Comparison of ENCODE assay signal across 8 cellular contexts in the genomic region with DNA sequence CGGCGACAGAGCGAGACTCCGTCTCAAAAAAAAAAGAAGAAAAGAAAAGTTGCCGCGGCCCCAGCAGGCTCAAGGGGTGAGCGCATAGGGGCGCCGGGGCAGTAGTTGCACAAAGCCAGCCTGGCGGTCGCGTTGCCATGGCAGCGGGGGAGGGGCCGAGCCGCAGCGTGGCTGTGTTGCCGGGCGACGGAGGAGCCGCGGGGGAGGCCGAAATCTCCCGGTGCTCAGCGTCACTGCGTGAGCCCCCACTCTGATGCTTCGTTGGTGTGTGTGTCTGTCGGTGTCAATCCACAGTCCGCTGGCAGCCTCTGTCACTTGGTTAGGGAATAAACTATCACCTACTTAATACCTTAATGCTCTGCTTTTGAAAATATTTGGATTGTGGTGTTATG.
A peak's percentile ranks its signal among the peaks of the same experiment; 100 is the strongest.
DNase-seq lines count a peak whose midpoint lies in the region; ATAC-seq and TF ChIP-seq lines count a peak whose summit lies in the region.

No MANE protein-coding gene starts in this region.

- H3K36me3 ChIP-seq in Caco-2 (ENCODE audit: control insufficient read depth, insufficient read depth, low read length) (0 out of 2 replicates have a peak, but pooled peaks cover under 1% of the 10 kb centered on the region), HUES48 (ENCODE audit: control insufficient read depth, insufficient read depth, low read length) (no peaks in the 10 kb centered on the region), cardiac muscle cell (no peaks in the 10 kb centered on the region), thoracic aorta (no peaks in the 10 kb centered on the region)

- ATAC-seq in GM21447 (IDR thresholded peaks at IDR 0.05; ENCODE audit: unreplicated experiment): peak; percentile 89
- ATAC-seq in SK-N-SH treated with all-trans-retinoic acid at 6 μM for 48 hours: peak; percentile 85
- peak; percentile 66 for ATAC-seq in thoracic aorta (ENCODE audit: insufficient number of reproducible peaks, low FRiP score, low read depth)

- H3K4me1 ChIP-seq in Caco-2 (no peaks in the 10 kb centered on the region), HUES48 (ENCODE audit: control insufficient read depth, insufficient read depth, low read length) (peaks cover 8% of the 10 kb centered on the region), cardiac muscle cell (ENCODE audit: low read depth) (no peaks in the 10 kb centered on the region), thoracic aorta (ENCODE audit: control insufficient read depth in 1 of 2, low read depth in 2 of 2) (no peaks in the 10 kb centered on the region)

- intact Hi-C loops in Caco-2 (cut with micrococcal nuclease; ENCODE audit: unreplicated experiment): no loop called here

- no TSS peak for BruUV-seq in Caco-2 (replicated peaks; lab: Mats Ljungman, UMichigan)

- no peak for TF ChIP-seq CTCF in Caco-2 (IDR thresholded peaks at IDR 0.05; ENCODE audit: insufficient read depth in 1 of 2, low read depth in 1 of 2, low read length in 1 of 2, severe bottlenecking in 1 of 2, unreplicated experiment in 1 of 2)
- no peak for TF ChIP-seq CTCF in cardiac muscle cell (IDR thresholded peaks at IDR 0.05; ENCODE audit: low read depth, low read length)
- TF ChIP-seq CTCF in osteocyte (IDR thresholded peaks at IDR 0.05): no peak
- TF ChIP-seq CTCF in thoracic aorta (IDR thresholded peaks at IDR 0.05): no peak

- H3K9me3 ChIP-seq in Caco-2 (no peaks in the 10 kb centered on the region), HUES48 (ENCODE audit: control insufficient read depth, insufficient read depth, low read length) (no peaks in the 10 kb centered on the region), cardiac muscle cell (ENCODE audit: low read depth) (no peaks in the 10 kb centered on the region), thoracic aorta (no peaks in the 10 kb centered on the region)

- H3K4me3 ChIP-seq in Caco-2 (ENCODE audit: low read depth, low read length) (peak overlapping the region; percentile 59), HUES48 (ENCODE audit: low read depth, low read length) (peak overlapping the region; percentile 76), cardiac muscle cell (peak overlapping the region; percentile 63), thoracic aorta (peak overlapping the region; percentile 87)

- POLR2A ChIA-PET in Caco-2 (lab: Charles Lee): no interaction called here

- H3K36me3 Mint-ChIP-seq in Caco-2 (ENCODE audit: insufficient read depth, unreplicated experiment): peaks cover 9% of the 10 kb centered on the region
- H3K36me3 Mint-ChIP-seq in activated naive CD8-positive, alpha-beta T cell treated with anti-CD3 and anti-CD28 coated beads for 36 hours: no peaks in the 10 kb centered on the region
- no peaks in the 10 kb centered on the region for H3K36me3 Mint-ChIP-seq in osteocyte (ENCODE audit: unreplicated experiment)

- CTCF ChIA-PET in Caco-2 (lab: Charles Lee): interaction anchor here (0.9 kb wide), 1 partner anchor 20 kb away, joined by 3 read pairs; no protein-coding TSS in a partner anchor

- H3K27ac Mint-ChIP-seq in Caco-2 (ENCODE audit: unreplicated experiment) (peak overlapping the region; percentile 88), osteocyte (ENCODE audit: unreplicated experiment) (peak overlapping the region; percentile 43)
- peak overlapping the region; percentile 31 for H3K27ac Mint-ChIP-seq in activated naive CD8-positive, alpha-beta T cell treated with anti-CD3 and anti-CD28 coated beads for 36 hours

- peaks cover 15% of the 10 kb centered on the region for H3K4me1 Mint-ChIP-seq in Caco-2 (ENCODE audit: low read depth, unreplicated experiment)
- H3K4me1 Mint-ChIP-seq in activated naive CD8-positive, alpha-beta T cell treated with anti-CD3 and anti-CD28 coated beads for 36 hours: peaks cover 13% of the 10 kb centered on the region
- peaks cover 11% of the 10 kb centered on the region for H3K4me1 Mint-ChIP-seq in osteocyte (ENCODE audit: unreplicated experiment)

- H3K9me3 Mint-ChIP-seq in Caco-2 (ENCODE audit: unreplicated experiment) (no peaks in the 10 kb centered on the region), osteocyte (ENCODE audit: unreplicated experiment) (no peaks in the 10 kb centered on the region)
- no peaks in the 10 kb centered on the region for H3K9me3 Mint-ChIP-seq in activated naive CD8-positive, alpha-beta T cell treated with anti-CD3 and anti-CD28 coated beads for 36 hours

- H3K27me3 Mint-ChIP-seq in Caco-2 (ENCODE audit: insufficient read depth, unreplicated experiment) (no peaks in the 10 kb centered on the region), osteocyte (ENCODE audit: unreplicated experiment) (peaks cover 5% of the 10 kb centered on the region)
- peaks cover 21% of the 10 kb centered on the region for H3K27me3 Mint-ChIP-seq in activated naive CD8-positive, alpha-beta T cell treated with anti-CD3 and anti-CD28 coated beads for 36 hours

- no peak overlapping the region for H3K9ac ChIP-seq in HUES48 (ENCODE audit: low read depth, low read length)

- H3K27me3 ChIP-seq in Caco-2 (replicated peaks; ENCODE audit: control insufficient read depth, insufficient read depth, low read length) (no peaks in the 10 kb centered on the region), HUES48 (ENCODE audit: control insufficient read depth, insufficient read depth, low read length) (peaks cover 4% of the 10 kb centered on the region; the same call in 1 of the 2 replicates), cardiac muscle cell (no peaks in the 10 kb centered on the region), thoracic aorta (replicated peaks; ENCODE audit: insufficient read depth) (no peaks in the 10 kb centered on the region)

- H3K27ac ChIP-seq in HUES48 (ENCODE audit: low read depth, low read length) (no peak overlapping the region), cardiac muscle cell (peak overlapping the region; percentile 39), thoracic aorta (no peak overlapping the region)

- peak overlapping the region; percentile 91 for H3K4me3 Mint-ChIP-seq in Caco-2 (ENCODE audit: unreplicated experiment)
- H3K4me3 Mint-ChIP-seq in activated naive CD8-positive, alpha-beta T cell treated with anti-CD3 and anti-CD28 coated beads for 36 hours: peak overlapping the region; percentile 86
- H3K4me3 Mint-ChIP-seq in osteocyte (ENCODE audit: unreplicated experiment): peak overlapping the region; percentile 85

- DNase-seq in Caco-2 (peak; percentile 78 to 93), cardiac muscle cell (ENCODE audit: low read depth in 1 of 2, low spot score in 1 of 2) (peak; percentile 89 to 95), osteocyte (ENCODE audit: extremely low spot score, unreplicated experiment) (peak; percentile 91), thoracic aorta (ENCODE audit: low spot score) (peak; percentile 46)
- DNase-seq in activated naive CD8-positive, alpha-beta T cell treated with anti-CD3 and anti-CD28 coated beads for 36 hours: peak; percentile 93

TF ChIP-seq in SK-N-SH treated with all-trans-retinoic acid at 6 μM for 48 hours, 23 proteins besides CTCF, POLR2A, EP300 and RAD21 (continues in another document):
- TF ChIP-seq, protein P1, sequence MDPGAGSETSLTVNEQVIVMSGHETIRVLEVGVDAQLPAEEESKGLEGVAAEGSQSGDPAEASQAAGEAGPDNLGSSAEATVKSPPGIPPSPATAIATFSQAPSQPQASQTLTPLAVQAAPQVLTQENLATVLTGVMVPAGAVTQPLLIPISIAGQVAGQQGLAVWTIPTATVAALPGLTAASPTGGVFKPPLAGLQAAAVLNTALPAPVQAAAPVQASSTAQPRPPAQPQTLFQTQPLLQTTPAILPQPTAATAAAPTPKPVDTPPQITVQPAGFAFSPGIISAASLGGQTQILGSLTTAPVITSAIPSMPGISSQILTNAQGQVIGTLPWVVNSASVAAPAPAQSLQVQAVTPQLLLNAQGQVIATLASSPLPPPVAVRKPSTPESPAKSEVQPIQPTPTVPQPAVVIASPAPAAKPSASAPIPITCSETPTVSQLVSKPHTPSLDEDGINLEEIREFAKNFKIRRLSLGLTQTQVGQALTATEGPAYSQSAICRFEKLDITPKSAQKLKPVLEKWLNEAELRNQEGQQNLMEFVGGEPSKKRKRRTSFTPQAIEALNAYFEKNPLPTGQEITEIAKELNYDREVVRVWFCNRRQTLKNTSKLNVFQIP (CRISPR knock-in tag; IDR thresholded peaks at IDR 0.05; ENCODE audit: borderline replicate concordance, low read depth): no peak
- TF ChIP-seq ZNF565 (CRISPR knock-in tag; conservative IDR thresholded peaks at IDR 0.05; ENCODE audit: low read depth): no peak
- TF ChIP-seq ARNTL (CRISPR knock-in tag; IDR thresholded peaks at IDR 0.05; ENCODE audit: borderline replicate concordance, low read depth): no peak
- TF ChIP-seq, protein P2, sequence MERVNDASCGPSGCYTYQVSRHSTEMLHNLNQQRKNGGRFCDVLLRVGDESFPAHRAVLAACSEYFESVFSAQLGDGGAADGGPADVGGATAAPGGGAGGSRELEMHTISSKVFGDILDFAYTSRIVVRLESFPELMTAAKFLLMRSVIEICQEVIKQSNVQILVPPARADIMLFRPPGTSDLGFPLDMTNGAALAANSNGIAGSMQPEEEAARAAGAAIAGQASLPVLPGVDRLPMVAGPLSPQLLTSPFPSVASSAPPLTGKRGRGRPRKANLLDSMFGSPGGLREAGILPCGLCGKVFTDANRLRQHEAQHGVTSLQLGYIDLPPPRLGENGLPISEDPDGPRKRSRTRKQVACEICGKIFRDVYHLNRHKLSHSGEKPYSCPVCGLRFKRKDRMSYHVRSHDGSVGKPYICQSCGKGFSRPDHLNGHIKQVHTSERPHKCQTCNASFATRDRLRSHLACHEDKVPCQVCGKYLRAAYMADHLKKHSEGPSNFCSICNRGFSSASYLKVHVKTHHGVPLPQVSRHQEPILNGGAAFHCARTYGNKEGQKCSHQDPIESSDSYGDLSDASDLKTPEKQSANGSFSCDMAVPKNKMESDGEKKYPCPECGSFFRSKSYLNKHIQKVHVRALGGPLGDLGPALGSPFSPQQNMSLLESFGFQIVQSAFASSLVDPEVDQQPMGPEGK (CRISPR knock-in tag; IDR thresholded peaks at IDR 0.05; ENCODE audit: borderline replicate concordance): peak; percentile 90; the same call in 1 of the 2 replicates
- TF ChIP-seq PPARA (CRISPR knock-in tag; IDR thresholded peaks at IDR 0.05; ENCODE audit: borderline replicate concordance): no peak

Comparison
In these comparisons a context has a peak if more than half of its experiments do, and no peak if none do; other contexts are left out.
1. H3K27ac Mint-ChIP-seq: peak in every context shown above with its lines; median percentile 88 in Caco-2; 43 in osteocyte; 31 in activated naive CD8-positive, alpha-beta T cell treated with anti-CD3 and anti-CD28 coated beads for 36 hours.